Comparison of ENCODE assay signal across 13 cellular contexts in the genomic region with DNA sequence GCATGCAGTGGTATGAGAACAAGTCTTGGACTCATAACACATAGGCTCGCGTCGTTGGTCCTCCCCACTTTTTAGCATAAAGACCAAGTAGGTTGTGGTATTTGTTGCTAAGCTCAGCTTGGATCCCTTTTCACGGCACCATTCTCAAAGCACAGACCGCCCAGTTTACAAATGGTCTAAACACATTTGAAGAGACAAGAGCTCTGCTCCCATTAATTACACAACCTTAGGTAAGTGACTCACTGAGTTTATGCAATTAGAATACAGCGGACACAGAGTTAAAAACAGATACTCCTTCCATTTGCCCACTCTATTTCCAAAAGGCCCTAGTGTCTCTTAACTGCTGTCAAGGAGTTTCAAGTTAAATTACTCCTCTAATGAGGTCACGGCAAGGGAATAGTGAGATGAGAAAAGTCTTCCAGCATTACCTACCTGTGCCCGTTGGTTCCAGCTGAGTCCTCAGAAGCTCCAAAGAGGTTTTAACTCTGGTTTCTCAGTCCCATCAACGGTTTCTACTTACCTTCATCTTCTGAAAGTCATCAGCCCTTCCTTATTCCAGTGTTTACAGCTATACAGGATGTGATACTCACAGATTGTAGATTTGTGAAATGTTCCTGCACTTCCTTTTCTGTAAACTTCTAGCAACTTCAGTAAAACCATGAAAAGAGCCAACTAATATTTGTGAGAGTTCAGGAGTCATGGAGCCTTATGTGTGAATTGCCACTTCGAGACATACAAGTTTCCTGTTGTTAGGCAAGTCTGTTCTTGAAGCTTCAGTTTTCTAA. TPM values are rescaled to one million over a fixed set of nuclear protein-coding genes. Genes with fewer than 3 reads are reported as not detected.
DNase-seq lines count a peak whose midpoint lies in the region; ATAC-seq and TF ChIP-seq lines count a peak whose summit lies in the region.
"Had no signal": no experiment of that assay in that cellular context is flagged by ENCODE, and none has a peak within 500 bp of the region (broad histone marks: within the 10 kb centered on the region; RNA-seq: fewer than 3 reads in every experiment).

Gene MS4A6A (minus strand): TSS at position 538 of the 785 bp plus-strand sequence. CDS start 1,356 bp downstream, outside the sequence.

- peak; percentile 87 for DNase-seq in SIG-M5 treated with dmso at 0.1 percent for 504 hours (lab: John Stamatoyannopoulos, UW; ENCODE audit: unreplicated experiment)
- no peak for DNase-seq in Right ventricle myocardium inferior (ENCODE audit: missing footprints)
- DNase-seq in omental fat pad (ENCODE audit: low spot score), result no peak
- DNase-seq in uterus, result no peak
- DNase-seq in SHP77 treated with DMSO at 0.1 percent for 48 hours (lab: John Stamatoyannopoulos, UW), result no peak
- DNase-seq in CD8-positive, alpha-beta T cell, result no peak
- DNase-seq: activated CD4-positive, alpha-beta T cell treated with anti-CD3 and anti-CD28 coated beads for 36 hours; activated naive CD4-positive, alpha-beta T cell treated with anti-CD3 and anti-CD28 coated beads for 36 hours; DMS53; effector memory CD4-positive, alpha-beta T cell; NCI-H2081 had no signal

- CTCF ChIA-PET in CD8-positive, alpha-beta T cell (lab: Charles Lee), result no interaction called here

- H3K36me3 ChIP-seq in uterus, result no peaks in the 10 kb centered on the region
- H3K36me3 ChIP-seq in CD8-positive, alpha-beta T cell (ENCODE audit: insufficient read depth, low read length), result no peaks in the 10 kb centered on the region

- H3K27me3 ChIP-seq in uterus, result no peaks in the 10 kb centered on the region
- H3K27me3 ChIP-seq in CD8-positive, alpha-beta T cell (ENCODE audit: insufficient read depth, low read length), result no peaks in the 10 kb centered on the region

- H3K36me3 Mint-ChIP-seq in CD8-positive, alpha-beta T cell, result no peaks in the 10 kb centered on the region

- intact Hi-C loops in Right ventricle myocardium inferior (cut with DNase I), result no loop called here
- intact Hi-C loops in uterus (cut with DNase I; ENCODE audit: low total_unique reads), result no loop called here
- intact Hi-C loops in CD8-positive, alpha-beta T cell (cut with DNase I, micrococcal nuclease), result no loop called here

- peak; percentile 33 for ATAC-seq in Right ventricle myocardium inferior
- no peak for ATAC-seq in omental fat pad (ENCODE audit: low FRiP score)
- no peak for ATAC-seq in GM21367 (IDR thresholded peaks at IDR 0.05; ENCODE audit: unreplicated experiment)
- ATAC-seq in CD8-positive, alpha-beta T cell, result no peak
- ATAC-seq: activated CD4-positive, alpha-beta T cell treated with anti-CD3 and anti-CD28 coated beads for 36 hours; Panc1 had no signal

- peaks cover 12% of the 10 kb centered on the region for H3K27me3 Mint-ChIP-seq in CD8-positive, alpha-beta T cell (ENCODE audit: low read depth)

- no peak for TF ChIP-seq CTCF in omental fat pad (IDR thresholded peaks at IDR 0.05)
- no peak for TF ChIP-seq CTCF in uterus (IDR thresholded peaks at IDR 0.05)
- no peak for TF ChIP-seq CTCF in CD8-positive, alpha-beta T cell (IDR thresholded peaks at IDR 0.05)

- POLR2A ChIA-PET in CD8-positive, alpha-beta T cell (lab: Charles Lee), result no interaction called here

- H3K27ac Mint-ChIP-seq in CD8-positive, alpha-beta T cell, result no peak within 1 kb of the TSS
- H3K27ac Mint-ChIP-seq: activated CD4-positive, alpha-beta T cell treated with anti-CD3 and anti-CD28 coated beads for 36 hours; activated naive CD4-positive, alpha-beta T cell treated with anti-CD3 and anti-CD28 coated beads for 36 hours had no signal

- H3K4me1 Mint-ChIP-seq in CD8-positive, alpha-beta T cell (ENCODE audit: low read depth), result no peaks in the 10 kb centered on the region

- H3K27ac ChIP-seq in uterus, result no peak within 1 kb of the TSS
- H3K27ac ChIP-seq in CD8-positive, alpha-beta T cell (ENCODE audit: low read depth, low read length), result no peak within 1 kb of the TSS

- no peak within 1 kb of the TSS for H3K4me3 Mint-ChIP-seq in CD8-positive, alpha-beta T cell
- H3K4me3 Mint-ChIP-seq: activated CD4-positive, alpha-beta T cell treated with anti-CD3 and anti-CD28 coated beads for 36 hours; activated naive CD4-positive, alpha-beta T cell treated with anti-CD3 and anti-CD28 coated beads for 36 hours had no signal

- no peak within 1 kb of the TSS for H3K4me3 ChIP-seq in uterus
- no peak within 1 kb of the TSS for H3K4me3 ChIP-seq in CD8-positive, alpha-beta T cell (ENCODE audit: low read depth, low read length)

- no peaks in the 10 kb centered on the region for H3K9me3 ChIP-seq in uterus
- H3K9me3 ChIP-seq in CD8-positive, alpha-beta T cell (ENCODE audit: low read length), result no peaks in the 10 kb centered on the region

- no peaks in the 10 kb centered on the region for H3K4me1 ChIP-seq in uterus
- H3K4me1 ChIP-seq in CD8-positive, alpha-beta T cell (ENCODE audit: insufficient read depth, low read length), result no peaks in the 10 kb centered on the region

- H3K9me3 Mint-ChIP-seq in CD8-positive, alpha-beta T cell, result peaks cover 3% of the 10 kb centered on the region

- no peak for TF ChIP-seq POLR2A in uterus (IDR thresholded peaks at IDR 0.05)

RNA-seq across cellular contexts. Expression of gene MS4A6A, which starts in this region (rescaled TPM):
- total RNA-seq in Right ventricle myocardium inferior (64.0 TPM), omental fat pad (100 to 1,000 TPM; 167 to 239 (median 219) TPM), uterus (10 to 100 TPM; 35.2 to 51.7 (median 40.3) TPM)
- total RNA-seq in CD8-positive, alpha-beta T cell, result not detected
- total RNA-seq: activated CD4-positive, alpha-beta T cell treated with anti-CD3 and anti-CD28 coated beads for 36 hours; activated naive CD4-positive, alpha-beta T cell treated with anti-CD3 and anti-CD28 coated beads for 36 hours had no signal

Comparison
In these comparisons a context has a peak if more than half of its experiments do, and no peak if none do; other contexts are left out.
1. RNA of gene MS4A6A (total RNA-seq): 167 to 239 TPM in omental fat pad, 64.0 TPM in Right ventricle myocardium inferior (single experiment) and 35.2 to 51.7 TPM in uterus; not detected in CD8-positive, alpha-beta T cell; every median in the first group is over 10 times any median in the second.